Comparison of ENCODE assay signal across 8 cellular contexts in the genomic region with DNA sequence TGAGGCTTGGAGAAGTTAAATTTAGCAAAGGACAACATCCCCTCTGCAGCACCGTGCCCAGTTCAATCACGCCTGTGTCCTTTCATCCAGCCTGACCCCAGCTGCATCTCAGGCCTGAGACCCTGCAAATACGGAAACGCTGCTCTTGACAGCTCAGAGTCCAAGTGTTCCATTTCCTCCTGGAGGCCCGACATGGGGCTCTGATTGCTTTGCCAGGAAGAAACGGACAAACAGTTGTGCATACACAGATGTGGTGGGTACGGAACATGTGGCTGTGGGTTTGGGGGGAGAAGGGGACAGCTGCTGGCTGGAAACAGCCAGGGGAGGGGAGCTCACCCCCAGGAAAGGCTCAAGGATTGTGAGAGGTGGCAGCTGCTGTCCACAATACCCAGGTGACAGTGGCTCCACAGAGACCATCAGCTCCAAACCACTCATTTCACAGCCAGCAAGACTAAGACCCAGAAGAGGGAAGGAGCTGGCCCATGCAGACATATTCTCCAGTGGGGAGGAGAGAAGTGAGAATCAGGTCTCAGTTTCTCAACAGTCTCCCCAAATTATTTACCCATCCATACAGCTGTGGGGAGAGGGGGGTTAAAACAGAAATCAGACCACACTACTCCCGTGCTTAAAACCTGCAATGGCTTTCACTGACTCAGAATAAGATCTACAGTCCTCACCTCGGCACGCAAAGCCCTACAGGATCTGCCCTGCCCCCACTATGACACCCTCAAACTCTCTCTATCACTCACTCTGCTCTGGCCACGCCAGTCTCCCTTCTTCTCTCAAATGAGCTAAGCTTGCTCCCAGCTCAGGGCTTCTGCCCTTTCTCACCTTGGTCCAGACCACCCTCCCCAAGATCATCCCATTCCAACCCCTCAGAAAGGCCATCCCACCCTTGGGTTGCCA.
A peak's percentile ranks its signal among the peaks of the same experiment; 100 is the strongest.
DNase-seq lines count a peak whose midpoint lies in the region; ATAC-seq and TF ChIP-seq lines count a peak whose summit lies in the region.

No MANE protein-coding gene starts in this region.

- H3K9me3 ChIP-seq in endodermal cell (ENCODE audit: control insufficient read depth, low read length) = no peaks in the 10 kb centered on the region

- H3K27me3 Mint-ChIP-seq in endodermal cell (ENCODE audit: insufficient read depth) = no peaks in the 10 kb centered on the region
- H3K27me3 Mint-ChIP-seq in stimulated activated naive B cell treated with anti-CD40 and anti-IgM and Interleukin-4, amounts not matched to agents 10 μg/mL and 1 μg/mL and 100 μg/mL, for 72 hours = no peaks in the 10 kb centered on the region

- no peak overlapping the region for H3K4me3 Mint-ChIP-seq in endodermal cell
- peak overlapping the region; percentile 23 to 50 for H3K4me3 Mint-ChIP-seq in stimulated activated naive B cell treated with anti-CD40 and anti-IgM and Interleukin-4, amounts not matched to agents 10 μg/mL and 1 μg/mL and 100 μg/mL, for 72 hours

- H3K36me3 ChIP-seq in endodermal cell (ENCODE audit: control insufficient read depth, insufficient read depth, low read length) = peaks cover 80% of the 10 kb centered on the region

- H3K36me3 Mint-ChIP-seq in endodermal cell (ENCODE audit: low read depth) = peaks cover 73% of the 10 kb centered on the region
- peaks cover 35 to 59% of the 10 kb centered on the region in 2 donors for H3K36me3 Mint-ChIP-seq in stimulated activated naive B cell treated with anti-CD40 and anti-IgM and Interleukin-4, amounts not matched to agents 10 μg/mL and 1 μg/mL and 100 μg/mL, for 72 hours

- H3K4me1 Mint-ChIP-seq in endodermal cell = no peaks in the 10 kb centered on the region
- H3K4me1 Mint-ChIP-seq in stimulated activated naive B cell treated with anti-CD40 and anti-IgM and Interleukin-4, amounts not matched to agents 10 μg/mL and 1 μg/mL and 100 μg/mL, for 72 hours = peaks cover 46 to 61% of the 10 kb centered on the region in 2 donors

- H3K27ac Mint-ChIP-seq in endodermal cell = peak overlapping the region; percentile 41
- peak overlapping the region; percentile 89 for H3K27ac Mint-ChIP-seq in stimulated activated naive B cell treated with anti-CD40 and anti-IgM and Interleukin-4, amounts not matched to agents 10 μg/mL and 1 μg/mL and 100 μg/mL, for 72 hours

- no peak overlapping the region for H3K27ac ChIP-seq in endodermal cell (ENCODE audit: low read depth, low read length)

- H3K27me3 ChIP-seq in endodermal cell (ENCODE audit: control insufficient read depth, insufficient read depth, low read length, poor library complexity, severe bottlenecking) = no peaks in the 10 kb centered on the region

- no peaks in the 10 kb centered on the region for H3K9me3 Mint-ChIP-seq in endodermal cell
- no peaks in the 10 kb centered on the region for H3K9me3 Mint-ChIP-seq in stimulated activated naive B cell treated with anti-CD40 and anti-IgM and Interleukin-4, amounts not matched to agents 10 μg/mL and 1 μg/mL and 100 μg/mL, for 72 hours

- DNase-seq in GM12865 (ENCODE audit: low read depth) (peak; percentile 96), MV-4-11 (lab: John Stamatoyannopoulos, UW) (peak; percentile 55), endodermal cell (no peak), NCI-H526 treated with DMSO at 0.1 percent for 48 hours (lab: John Stamatoyannopoulos, UW) (no peak), NCI-H2081 treated with DMSO at 0.1 percent for 48 hours (lab: John Stamatoyannopoulos, UW) (no peak), omental fat pad (ENCODE audit: low spot score) (no peak)
- peak; percentile 68 for DNase-seq in stimulated activated naive B cell treated with anti-CD40 and anti-IgM and Interleukin-4, amounts not matched to agents 10 μg/mL and 1 μg/mL and 100 μg/mL, for 72 hours

- 95 to 96% methylated on average over 8 to 11 of the region's 11 CpGs for WGBS in endodermal cell (ENCODE audit: insufficient coverage in 1 of 2, insufficient read length in 1 of 2), 2 experiments

- H3K4me3 ChIP-seq in GM12865 (ENCODE audit: low read depth, low read length) = peak overlapping the region; percentile 13
- no peak overlapping the region for H3K4me3 ChIP-seq in endodermal cell (ENCODE audit: low read length)

- no peaks in the 10 kb centered on the region for H3K4me1 ChIP-seq in endodermal cell (ENCODE audit: control insufficient read depth, insufficient read depth, low read length)

- H3K9ac ChIP-seq in endodermal cell (ENCODE audit: extremely low read depth, low read length, poor library complexity, severe bottlenecking) = no peak overlapping the region

- TF ChIP-seq CTCF in GM12865 (IDR thresholded peaks at IDR 0.05; ENCODE audit: insufficient read depth, low read depth, low read length, missing control alignments) = no peak
- no peak for TF ChIP-seq CTCF in endodermal cell (conservative IDR thresholded peaks at IDR 0.05)
- no peak for TF ChIP-seq CTCF in omental fat pad (IDR thresholded peaks at IDR 0.05)

- peak; percentile 53 for ATAC-seq in GM21576 (IDR thresholded peaks at IDR 0.05; ENCODE audit: unreplicated experiment)
- peak; percentile 93 to 95 for ATAC-seq in stimulated activated naive B cell treated with anti-CD40 and anti-IgM and Interleukin-4, amounts not matched to agents 10 μg/mL and 1 μg/mL and 100 μg/mL, for 72 hours (replicated peaks)
- ATAC-seq in omental fat pad (ENCODE audit: low FRiP score) = no peak

Comparison
In these comparisons a context has a peak if more than half of its experiments do, and no peak if none do; other contexts are left out.
1. DNase-seq: peak in GM12865 (single experiment), MV-4-11 (single experiment) and stimulated activated naive B cell treated with anti-CD40 and anti-IgM and Interleukin-4, amounts not matched to agents 10 μg/mL and 1 μg/mL and 100 μg/mL, for 72 hours (single experiment); none in endodermal cell (single experiment), NCI-H526 treated with DMSO at 0.1 percent for 48 hours (single experiment), NCI-H2081 treated with DMSO at 0.1 percent for 48 hours (single experiment) and omental fat pad (single experiment).